16 cellular contexts compared by ENCODE assay signal in genomic region chr14:22668417-22668816, GRCh38. TPM values are rescaled to one million over a fixed set of nuclear protein-coding genes. Genes with fewer than 3 reads are reported as not detected.
DNase-seq lines count a peak whose midpoint lies in the region; ATAC-seq and TF ChIP-seq lines count a peak whose summit lies in the region.
"Had no signal": no experiment of that assay in that cellular context is flagged by ENCODE, and none has a peak within 500 bp of the region (broad histone marks: within the 10 kb centered on the region; RNA-seq: fewer than 3 reads in every experiment).

No MANE protein-coding gene starts in this region.

- H3K27ac Mint-ChIP-seq in Calu3 (ENCODE audit: unreplicated experiment) (no peak overlapping the region), endodermal cell (no peak overlapping the region)
- H3K27ac Mint-ChIP-seq: activated naive CD4-positive, alpha-beta T cell treated with anti-CD3 and anti-CD28 coated beads for 36 hours; T-helper 1 cell treated with Interleukin-12 subunit alpha and Interleukin-12 subunit beta and Interleukin-4 antibody, amounts not matched to agents 30 μg/mL and 1 μg/mL, for 36 hours had no signal

- no peak for TF ChIP-seq CTCF in astrocyte of the spinal cord (IDR thresholded peaks at IDR 0.05; ENCODE audit: low read depth, low read length)
- no peak for TF ChIP-seq CTCF in Calu3 (IDR thresholded peaks at IDR 0.05; ENCODE audit: unreplicated experiment)
- no peak for TF ChIP-seq CTCF in endodermal cell (conservative IDR thresholded peaks at IDR 0.05)

- in situ Hi-C loops in astrocyte of the spinal cord (cut with HindIII; ENCODE audit: low sequenced_read_pairs): no loop called here

- H3K27me3 Mint-ChIP-seq in Calu3 (ENCODE audit: unreplicated experiment): no peaks in the 10 kb centered on the region
- H3K27me3 Mint-ChIP-seq in endodermal cell (ENCODE audit: insufficient read depth): peaks cover 12% of the 10 kb centered on the region

- no TSS peak for BruUV-seq in Calu3 (replicated peaks; lab: Mats Ljungman, UMichigan)

- H3K9me3 Mint-ChIP-seq in Calu3 (ENCODE audit: low read depth, unreplicated experiment) (peaks cover 2% of the 10 kb centered on the region), endodermal cell (peaks cover 9% of the 10 kb centered on the region)

- H3K36me3 Mint-ChIP-seq in Calu3 (ENCODE audit: insufficient read depth, unreplicated experiment): no peaks in the 10 kb centered on the region
- no peaks in the 10 kb centered on the region for H3K36me3 Mint-ChIP-seq in endodermal cell (ENCODE audit: low read depth)

- ATAC-seq in HG02610 (IDR thresholded peaks at IDR 0.05; ENCODE audit: unreplicated experiment): peak; percentile 69
- no peak for ATAC-seq in GM21737 (IDR thresholded peaks at IDR 0.05; ENCODE audit: unreplicated experiment)
- ATAC-seq: foreskin keratinocyte had no signal

- no peak overlapping the region for H3K9ac ChIP-seq in endodermal cell (ENCODE audit: extremely low read depth, low read length, poor library complexity, severe bottlenecking)
- H3K9ac ChIP-seq: parathyroid adenoma had no signal

- peak; percentile 63 for DNase-seq in GM03348 (ENCODE audit: low spot score)
- DNase-seq in astrocyte of the spinal cord (ENCODE audit: low read depth, low spot score): peak; percentile 71
- DNase-seq in renal cortical epithelial cell (ENCODE audit: low read depth): peak; percentile 58
- no peak for DNase-seq in Calu3
- DNase-seq in activated CD4-positive, alpha-beta T cell treated with anti-CD3 and anti-CD28 coated beads, Interleukin-2, amount 50 U/mL, for 48 hours: no peak
- no peak for DNase-seq in endodermal cell
- DNase-seq: activated naive CD4-positive, alpha-beta T cell treated with anti-CD3 and anti-CD28 coated beads for 36 hours; foreskin keratinocyte; MM.1S had no signal

- no peaks in the 10 kb centered on the region for H3K27me3 ChIP-seq in endodermal cell (ENCODE audit: control insufficient read depth, insufficient read depth, low read length, poor library complexity, severe bottlenecking)

- H3K4me3 ChIP-seq in astrocyte of the spinal cord (ENCODE audit: low read depth, low read length) (no peak overlapping the region), endodermal cell (ENCODE audit: low read length) (no peak overlapping the region)

- H3K4me1 Mint-ChIP-seq in Calu3 (ENCODE audit: low read depth, unreplicated experiment): peaks cover 23% of the 10 kb centered on the region
- H3K4me1 Mint-ChIP-seq in endodermal cell: peaks cover 9% of the 10 kb centered on the region

- CTCF ChIA-PET in Calu3 (lab: Charles Lee): interaction anchor here (1.2 kb wide), 1 partner anchor 32 kb away, joined by 3 read pairs; no protein-coding TSS in a partner anchor

- intact Hi-C loops in Calu3 (cut with micrococcal nuclease; ENCODE audit: unreplicated experiment): no loop called here

- H3K4me1 ChIP-seq in endodermal cell (ENCODE audit: control insufficient read depth, insufficient read depth, low read length): no peaks in the 10 kb centered on the region
- H3K4me1 ChIP-seq: foreskin keratinocyte, parathyroid adenoma had no signal

- H3K4me3 Mint-ChIP-seq in Calu3 (ENCODE audit: low read depth, unreplicated experiment) (no peak overlapping the region), endodermal cell (no peak overlapping the region)
- H3K4me3 Mint-ChIP-seq: activated naive CD4-positive, alpha-beta T cell treated with anti-CD3 and anti-CD28 coated beads for 36 hours; T-helper 1 cell treated with Interleukin-12 subunit alpha and Interleukin-12 subunit beta and Interleukin-4 antibody, amounts not matched to agents 30 μg/mL and 1 μg/mL, for 36 hours had no signal

- H3K36me3 ChIP-seq in endodermal cell (ENCODE audit: control insufficient read depth, insufficient read depth, low read length): no peaks in the 10 kb centered on the region

- H3K9me3 ChIP-seq in endodermal cell (ENCODE audit: control insufficient read depth, low read length): no peaks in the 10 kb centered on the region

- H3K27ac ChIP-seq in endodermal cell (ENCODE audit: low read depth, low read length): no peak overlapping the region
- H3K27ac ChIP-seq: C4-2B, foreskin keratinocyte, parathyroid adenoma had no signal

RNA-seq across cellular contexts. Expression of gene OR6J1, which starts 24.3 kb away (rescaled TPM):
- total RNA-seq in renal cortical epithelial cell (0.05 TPM in 1 of 2 replicates, not detected in the other), Calu3 (2022) (not detected in 2 replicates), endodermal cell (not detected)
- not detected for polyA plus RNA-seq in endodermal cell (2013, experiment 1 of 2)
- polyA plus RNA-seq in endodermal cell (2013, experiment 2 of 2): not detected
- total RNA-seq: activated naive CD4-positive, alpha-beta T cell treated with anti-CD3 and anti-CD28 coated beads for 36 hours; foreskin keratinocyte; G401; mononuclear cell had no signal
- polyA plus RNA-seq: foreskin keratinocyte had no signal

Comparison
In these comparisons a context has a peak if more than half of its experiments do, and no peak if none do; other contexts are left out.
1. DNase-seq: peak in GM03348 (single experiment), astrocyte of the spinal cord (single experiment) and renal cortical epithelial cell (single experiment); none in Calu3 (single experiment), activated CD4-positive, alpha-beta T cell treated with anti-CD3 and anti-CD28 coated beads, Interleukin-2, amount 50 U/mL, for 48 hours (0 of 2) and endodermal cell (single experiment).